In genomic region chr12:132214161-132214476, GRCh38 we compare ENCODE assay signal across 24 cellular contexts.
"Had no signal": no experiment of that assay in that cellular context is flagged by ENCODE, and none has a peak within 500 bp of the region (broad histone marks: within the 10 kb centered on the region; RNA-seq: fewer than 3 reads in every experiment).

No MANE protein-coding gene starts in this region.

- H3K4me3 Mint-ChIP-seq: endodermal cell, memory B cell had no signal

- H3K27ac Mint-ChIP-seq: endodermal cell had no signal

- H3K4me3 ChIP-seq: coronary artery, dorsolateral prefrontal cortex, esophagus squamous epithelium, gastrocnemius medialis, heart right ventricle, left lung, lower lobe of right lung had no signal

- H3K36me3 ChIP-seq: esophagus squamous epithelium, gastrocnemius medialis, heart right ventricle, left lung, lower lobe of right lung had no signal

- ATAC-seq: esophagus mucosa, gastrocnemius medialis, left cardiac atrium, left lung, left ventricle myocardium superior, lower lobe of right lung had no signal

- H3K9me3 Mint-ChIP-seq: endodermal cell had no signal

- DNase-seq: dermis blood vessel endothelial cell; effector CD4-positive, alpha-beta T cell; effector memory CD4-positive, alpha-beta T cell; endodermal cell; erythroblast; esophagus squamous epithelium; foreskin fibroblast; foreskin melanocyte; gastrocnemius medialis; glutamatergic neuron; head of caudate nucleus; heart right ventricle; hippocampal formation; left cardiac atrium; left ventricle myocardium superior; lower lobe of right lung; mesendoderm; midbrain had no signal

- H3K4me1 Mint-ChIP-seq: endodermal cell had no signal

- H3K27ac ChIP-seq: coronary artery, epithelial cell of prostate, esophagus squamous epithelium, gastrocnemius medialis, heart right ventricle, left lung, lower lobe of right lung had no signal

- H3K9me3 ChIP-seq: esophagus squamous epithelium, gastrocnemius medialis, left lung, lower lobe of right lung had no signal

- H3K4me1 ChIP-seq: gastrocnemius medialis, heart right ventricle, left lung, lower lobe of right lung had no signal
